In the genomic region with DNA sequence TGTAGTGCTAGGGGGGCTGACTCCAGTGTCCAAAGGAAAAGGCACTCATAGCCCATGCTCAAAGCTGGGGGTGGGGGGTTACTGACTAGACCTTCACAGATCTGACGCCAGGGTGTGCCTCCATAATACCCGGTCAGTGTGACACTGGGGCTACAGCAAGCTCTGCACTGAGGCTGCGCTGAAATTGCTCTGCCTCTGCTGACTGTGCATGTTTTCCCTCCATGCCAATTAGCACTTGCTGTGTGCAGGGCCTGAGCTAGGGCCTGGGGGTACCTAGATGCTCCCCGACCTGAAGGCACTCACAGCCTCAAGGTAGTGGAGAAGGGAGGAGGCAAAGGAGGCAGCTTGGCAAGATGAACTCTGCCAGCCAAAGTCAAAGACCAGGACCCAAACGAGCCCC, we compare ENCODE assay signal across 1 cellular context.
TF ChIP-seq lines count a peak whose summit lies in the region.

No MANE protein-coding gene starts in this region.

TF ChIP-seq in K562, 482 proteins besides CTCF, POLR2A, EP300 and RAD21:
- peak in 1 of 2 experiments; percentile 18; a peak in 1 of 4 replicates for TF ChIP-seq NRF1 (conservative IDR thresholded peaks at IDR 0.05 in 1 of 2, IDR thresholded peaks at IDR 0.05 in 1 of 2)
- TF ChIP-seq SMARCB1 (IDR thresholded peaks at IDR 0.05; ENCODE audit: insufficient read length, low read depth) = no peak
- TF ChIP-seq C11orf30 (IDR thresholded peaks at IDR 0.05; ENCODE audit: low read depth) = peak; percentile 64
- TF ChIP-seq NR1H2 (CRISPR knock-in tag; IDR thresholded peaks at IDR 0.05) = no peak
- TF ChIP-seq MAFG (tag; conservative IDR thresholded peaks at IDR 0.05) = peak; percentile 43; the same call in 1 of the 2 replicates
- peak; percentile 73 for TF ChIP-seq ZNF316 (IDR thresholded peaks at IDR 0.05)
- TF ChIP-seq MAFK (IDR thresholded peaks at IDR 0.05; ENCODE audit: low read length) = peak; percentile 37
- no peak for TF ChIP-seq ZNF175 (CRISPR knock-in tag; IDR thresholded peaks at IDR 0.05; ENCODE audit: low read depth)
- TF ChIP-seq ZNF77 (CRISPR knock-in tag; IDR thresholded peaks at IDR 0.05) = no peak
- no peak for TF ChIP-seq NUFIP1 (IDR thresholded peaks at IDR 0.05; ENCODE audit: partially characterized antibody)
